17 cellular contexts compared by ENCODE assay signal in the genomic region with DNA sequence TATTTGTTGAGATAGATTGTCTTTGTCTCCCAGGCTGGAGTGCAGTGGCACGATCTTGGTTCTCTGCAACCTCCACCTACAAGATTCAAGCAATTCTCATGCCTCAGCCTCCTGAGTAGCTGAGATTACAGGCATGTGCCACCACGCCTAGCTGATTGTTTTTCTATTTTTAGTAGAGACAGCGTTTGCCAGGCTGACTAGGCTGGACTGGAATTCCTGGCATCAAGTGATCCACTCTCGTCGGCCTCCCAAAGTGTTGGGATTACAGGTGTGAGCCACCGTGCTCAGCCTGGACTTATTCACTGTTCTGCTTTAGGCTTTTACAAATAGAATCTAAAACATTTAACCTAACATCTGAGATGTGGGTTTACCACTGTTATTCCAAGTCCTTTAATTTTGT.
"Had no signal": no experiment of that assay in that cellular context is flagged by ENCODE, and none has a peak within 500 bp of the region (broad histone marks: within the 10 kb centered on the region; RNA-seq: fewer than 3 reads in every experiment).

No MANE protein-coding gene starts in this region.

- ATAC-seq: activated CD4-positive, CD25-positive, alpha-beta regulatory T cell treated with anti-CD3 and anti-CD28 coated beads, Interleukin-2, amount 50 U/mL, for 24 hours; activated CD8-positive, alpha-beta memory T cell treated with anti-CD3 and anti-CD28 coated beads, Interleukin-2, amount 10 ng/mL, durations not matched to agents 7 days and 5 days; natural killer cell; right cardiac atrium; stimulated activated effector memory CD8-positive, alpha-beta T cell treated with anti-CD3 and anti-CD28 coated beads, Interleukin-12 subunit alpha, Interleukin-12 subunit beta, amount 100 ng/mL, for 72 hours had no signal

- H3K4me1 ChIP-seq: tibial nerve had no signal

- H3K4me3 ChIP-seq: smooth muscle cell, tibial nerve had no signal

- DNase-seq: activated CD4-positive, alpha-beta T cell treated with anti-CD3 and anti-CD28 coated beads, Interleukin-2, amount 50 U/mL, for 4 hours; activated CD8-positive, alpha-beta memory T cell treated with anti-CD3 and anti-CD28 coated beads, Interleukin-2, amount 10 ng/mL, durations not matched to agents 7 days and 5 days; activated effector memory CD4-positive, alpha-beta T cell treated with anti-CD3 and anti-CD28 coated beads, Interleukin-2, amount 50 U/mL, for 16 hours; activated T-cell treated with anti-CD3 and anti-CD28 coated beads, Interleukin-2, amount 50 U/mL, for 24 hours; anterior cingulate cortex; caudate nucleus; cortex of kidney; effector memory CD4-positive, alpha-beta T cell; hypothalamus; left cardiac atrium; natural killer cell; right cardiac atrium had no signal

- H3K27ac ChIP-seq: epithelial cell of prostate, tibial nerve had no signal

- H3K27me3 ChIP-seq: tibial nerve had no signal
